ENCODE assay signal across 1 cellular context in the genomic region with DNA sequence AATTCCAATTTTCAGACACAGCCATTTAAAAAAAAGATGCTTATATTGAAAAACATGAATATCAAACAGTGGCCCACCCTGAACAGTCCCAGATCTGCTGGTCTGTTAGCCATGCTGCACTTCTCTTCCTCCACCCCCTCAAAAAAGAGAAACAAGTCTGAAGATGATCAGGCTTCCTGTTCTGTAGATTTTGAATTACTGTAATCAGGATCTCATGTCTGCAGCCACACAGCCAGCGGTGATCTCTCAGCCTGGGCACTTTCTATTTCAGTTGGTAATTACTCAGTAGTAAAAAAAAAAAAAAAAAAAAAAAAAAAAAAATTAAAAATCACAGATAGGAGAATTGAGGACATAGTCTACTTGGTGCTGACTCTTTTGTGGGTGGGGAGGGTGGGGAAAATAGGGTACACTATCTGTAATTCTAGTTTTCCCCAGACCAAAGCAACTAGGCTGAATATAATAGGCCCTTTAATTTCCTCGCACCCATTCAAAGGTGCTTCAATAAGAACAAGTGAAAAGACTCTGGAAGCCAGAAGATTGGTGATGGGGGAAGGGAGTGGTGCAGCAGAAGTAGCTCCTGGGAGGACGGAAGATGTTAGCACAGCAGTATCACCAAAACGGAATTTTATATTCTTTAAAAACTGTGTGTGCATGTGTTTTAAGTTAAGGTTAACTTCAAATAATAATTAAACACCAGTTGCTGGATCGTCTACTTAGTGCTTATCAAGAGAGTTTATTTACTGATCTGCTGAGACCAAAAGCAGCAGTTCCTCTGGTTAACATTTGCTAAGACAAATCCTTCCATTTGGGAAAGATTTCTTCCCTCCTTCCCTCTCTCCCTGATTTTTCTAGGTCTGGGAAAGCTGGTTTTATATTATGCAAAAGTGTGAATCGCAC.
TF ChIP-seq lines count a peak whose summit lies in the region.

No MANE protein-coding gene starts in this region.

TF ChIP-seq in HepG2, 621 proteins besides CTCF, POLR2A, EP300 and RAD21:
- TF ChIP-seq AHR (CRISPR knock-in tag; IDR thresholded peaks at IDR 0.05) (no peak), SOX5 (CRISPR knock-in tag; IDR thresholded peaks at IDR 0.05; ENCODE audit: borderline replicate concordance) (no peak), TARDBP (CRISPR knock-in tag; IDR thresholded peaks at IDR 0.05) (no peak), PAXIP1 (CRISPR knock-in tag; conservative IDR thresholded peaks at IDR 0.05) (no peak), DNMT1 (CRISPR knock-in tag; IDR thresholded peaks at IDR 0.05) (no peak), ZNF501 (CRISPR knock-in tag; IDR thresholded peaks at IDR 0.05) (no peak), ZNF615 (CRISPR knock-in tag; IDR thresholded peaks at IDR 0.05; ENCODE audit: borderline replicate concordance) (0 out of 2 replicates have a peak, but pooled peaks have one; percentile 36), DR1 (CRISPR knock-in tag; IDR thresholded peaks at IDR 0.05) (no peak), ATM (IDR thresholded peaks at IDR 0.05; ENCODE audit: borderline replicate concordance) (no peak)
- TF ChIP-seq, protein P1, sequence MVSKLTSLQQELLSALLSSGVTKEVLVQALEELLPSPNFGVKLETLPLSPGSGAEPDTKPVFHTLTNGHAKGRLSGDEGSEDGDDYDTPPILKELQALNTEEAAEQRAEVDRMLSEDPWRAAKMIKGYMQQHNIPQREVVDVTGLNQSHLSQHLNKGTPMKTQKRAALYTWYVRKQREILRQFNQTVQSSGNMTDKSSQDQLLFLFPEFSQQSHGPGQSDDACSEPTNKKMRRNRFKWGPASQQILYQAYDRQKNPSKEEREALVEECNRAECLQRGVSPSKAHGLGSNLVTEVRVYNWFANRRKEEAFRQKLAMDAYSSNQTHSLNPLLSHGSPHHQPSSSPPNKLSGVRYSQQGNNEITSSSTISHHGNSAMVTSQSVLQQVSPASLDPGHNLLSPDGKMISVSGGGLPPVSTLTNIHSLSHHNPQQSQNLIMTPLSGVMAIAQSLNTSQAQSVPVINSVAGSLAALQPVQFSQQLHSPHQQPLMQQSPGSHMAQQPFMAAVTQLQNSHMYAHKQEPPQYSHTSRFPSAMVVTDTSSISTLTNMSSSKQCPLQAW (CRISPR knock-in tag; IDR thresholded peaks at IDR 0.05) = 0 out of 2 replicates have a peak, but pooled peaks have one; percentile 2
- TF ChIP-seq, protein P2, sequence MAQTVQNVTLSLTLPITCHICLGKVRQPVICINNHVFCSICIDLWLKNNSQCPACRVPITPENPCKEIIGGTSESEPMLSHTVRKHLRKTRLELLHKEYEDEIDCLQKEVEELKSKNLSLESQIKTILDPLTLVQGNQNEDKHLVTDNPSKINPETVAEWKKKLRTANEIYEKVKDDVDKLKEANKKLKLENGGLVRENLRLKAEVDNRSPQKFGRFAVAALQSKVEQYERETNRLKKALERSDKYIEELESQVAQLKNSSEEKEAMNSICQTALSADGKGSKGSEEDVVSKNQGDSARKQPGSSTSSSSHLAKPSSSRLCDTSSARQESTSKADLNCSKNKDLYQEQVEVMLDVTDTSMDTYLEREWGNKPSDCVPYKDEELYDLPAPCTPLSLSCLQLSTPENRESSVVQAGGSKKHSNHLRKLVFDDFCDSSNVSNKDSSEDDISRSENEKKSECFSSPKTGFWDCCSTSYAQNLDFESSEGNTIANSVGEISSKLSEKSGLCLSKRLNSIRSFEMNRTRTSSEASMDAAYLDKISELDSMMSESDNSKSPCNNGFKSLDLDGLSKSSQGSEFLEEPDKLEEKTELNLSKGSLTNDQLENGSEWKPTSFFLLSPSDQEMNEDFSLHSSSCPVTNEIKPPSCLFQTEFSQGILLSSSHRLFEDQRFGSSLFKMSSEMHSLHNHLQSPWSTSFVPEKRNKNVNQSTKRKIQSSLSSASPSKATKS (CRISPR knock-in tag; IDR thresholded peaks at IDR 0.05) = no peak
